1 cellular context compared by ENCODE assay signal in genomic region chr12:77382096-77382742, GRCh38.
TF ChIP-seq lines count a peak whose summit lies in the region.

No MANE protein-coding gene starts in this region.

TF ChIP-seq in GM23338, 12 proteins besides CTCF, POLR2A, EP300 and RAD21:
- TF ChIP-seq ZNF462 (CRISPR knock-in tag; IDR thresholded peaks at IDR 0.05) (no peak), POLR2AphosphoS5 (IDR thresholded peaks at IDR 0.05; ENCODE audit: low read depth) (no peak), EZH2 (IDR thresholded peaks at IDR 0.05; ENCODE audit: low read depth, unreplicated experiment) (no peak)
